ENCODE assay signal across 1 cellular context in genomic region chr1:20719261-20719660, GRCh38.
A peak's percentile ranks its signal among the peaks of the same experiment; 100 is the strongest.
TF ChIP-seq lines count a peak whose summit lies in the region.

No MANE protein-coding gene starts in this region.

TF ChIP-seq in K562, 482 proteins besides CTCF, POLR2A, EP300 and RAD21:
- TF ChIP-seq CBX8 (IDR thresholded peaks at IDR 0.05; ENCODE audit: borderline replicate concordance, extremely low read depth, low read depth, low read length, poor library complexity, severe bottlenecking) (peak; percentile 72), ESRRA (IDR thresholded peaks at IDR 0.05; ENCODE audit: borderline replicate concordance, low read depth) (no peak)
